24 cellular contexts compared by ENCODE assay signal in the genomic region with DNA sequence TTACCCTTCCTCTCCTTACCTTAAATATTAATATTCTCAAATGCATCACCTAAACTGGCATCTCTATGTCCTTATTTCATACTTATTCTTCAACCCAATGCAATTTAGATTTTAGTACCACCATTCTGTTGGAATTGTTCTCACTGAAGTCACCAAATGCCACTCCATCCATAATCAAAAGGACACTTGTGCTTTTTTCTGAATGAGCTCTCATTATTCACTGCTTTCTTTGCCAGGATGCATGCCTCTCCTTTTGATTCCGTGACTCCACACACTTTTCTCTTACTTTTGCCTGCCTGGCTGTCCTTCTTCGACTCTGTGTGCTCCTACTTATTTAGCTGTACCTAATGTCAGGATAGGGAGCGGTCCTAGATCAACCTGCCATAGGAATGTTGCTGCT.
"Had no signal": no experiment of that assay in that cellular context is flagged by ENCODE, and none has a peak within 500 bp of the region (broad histone marks: within the 10 kb centered on the region; RNA-seq: fewer than 3 reads in every experiment).

No MANE protein-coding gene starts in this region.

- H3K36me3 Mint-ChIP-seq: immature natural killer cell, memory B cell, naive B cell had no signal

- H3K4me2 ChIP-seq: hepatocyte had no signal

- H3K4me3 ChIP-seq: colonic mucosa, esophagus squamous epithelium, gastrocnemius medialis, heart left ventricle, hepatocyte, left lung, lower lobe of right lung, mucosa of descending colon had no signal

- H3K9me3 ChIP-seq: colonic mucosa, esophagus squamous epithelium, gastrocnemius medialis, heart left ventricle, left lung, lower lobe of right lung, mucosa of descending colon had no signal

- H3K27ac ChIP-seq: colonic mucosa, epithelial cell of prostate, esophagus squamous epithelium, gastrocnemius medialis, heart left ventricle, hepatocyte, left lung, lower lobe of right lung had no signal

- DNase-seq: colonic mucosa; cortex of kidney; effector CD8-positive, alpha-beta T cell; effector memory CD8-positive, alpha-beta T cell; endodermal cell; erythroblast; esophagus squamous epithelium; foreskin melanocyte; gastrocnemius medialis; heart left ventricle; hypothalamus; immature natural killer cell; left cardiac atrium; left lung; left ventricle myocardium superior; lower lobe of right lung; mesendoderm; mucosa of descending colon; naive B cell had no signal

- H3K36me3 ChIP-seq: colonic mucosa, esophagus squamous epithelium, gastrocnemius medialis, heart left ventricle, left lung, lower lobe of right lung had no signal

- H3K27me3 Mint-ChIP-seq: dendritic cell treated with granulocyte-macrophage colony-stimulating factor and Interleukin-4, amounts not matched to agents 40 ng/mL and 50 ng/mL, for 4 days; effector memory CD8-positive, alpha-beta T cell; memory B cell; naive B cell had no signal

- H3K27ac Mint-ChIP-seq: dendritic cell treated with granulocyte-macrophage colony-stimulating factor and Interleukin-4, amounts not matched to agents 40 ng/mL and 50 ng/mL, for 4 days; effector memory CD8-positive, alpha-beta T cell; endodermal cell; immature natural killer cell; memory B cell; naive B cell had no signal

- H2AFZ ChIP-seq: hepatocyte had no signal

- ATAC-seq: effector memory CD8-positive, alpha-beta T cell; esophagus mucosa; gastrocnemius medialis; heart left ventricle; left cardiac atrium; left lung; left ventricle myocardium superior; lower lobe of right lung; mucosa of descending colon had no signal

- H3K79me2 ChIP-seq: hepatocyte had no signal

- H3K27me3 ChIP-seq: colonic mucosa, esophagus squamous epithelium, gastrocnemius medialis, heart left ventricle, hepatocyte, left lung had no signal

- H3K4me3 Mint-ChIP-seq: dendritic cell treated with granulocyte-macrophage colony-stimulating factor and Interleukin-4, amounts not matched to agents 40 ng/mL and 50 ng/mL, for 4 days; effector memory CD8-positive, alpha-beta T cell; endodermal cell; immature natural killer cell; memory B cell; naive B cell had no signal

- H3K9me3 Mint-ChIP-seq: dendritic cell treated with granulocyte-macrophage colony-stimulating factor and Interleukin-4, amounts not matched to agents 40 ng/mL and 50 ng/mL, for 4 days; endodermal cell; memory B cell had no signal

- H3K4me1 Mint-ChIP-seq: immature natural killer cell, memory B cell, naive B cell had no signal

- H3K4me1 ChIP-seq: colonic mucosa, esophagus squamous epithelium, gastrocnemius medialis, heart left ventricle, left lung, lower lobe of right lung had no signal
